1 cellular context compared by ENCODE assay signal in the genomic region with DNA sequence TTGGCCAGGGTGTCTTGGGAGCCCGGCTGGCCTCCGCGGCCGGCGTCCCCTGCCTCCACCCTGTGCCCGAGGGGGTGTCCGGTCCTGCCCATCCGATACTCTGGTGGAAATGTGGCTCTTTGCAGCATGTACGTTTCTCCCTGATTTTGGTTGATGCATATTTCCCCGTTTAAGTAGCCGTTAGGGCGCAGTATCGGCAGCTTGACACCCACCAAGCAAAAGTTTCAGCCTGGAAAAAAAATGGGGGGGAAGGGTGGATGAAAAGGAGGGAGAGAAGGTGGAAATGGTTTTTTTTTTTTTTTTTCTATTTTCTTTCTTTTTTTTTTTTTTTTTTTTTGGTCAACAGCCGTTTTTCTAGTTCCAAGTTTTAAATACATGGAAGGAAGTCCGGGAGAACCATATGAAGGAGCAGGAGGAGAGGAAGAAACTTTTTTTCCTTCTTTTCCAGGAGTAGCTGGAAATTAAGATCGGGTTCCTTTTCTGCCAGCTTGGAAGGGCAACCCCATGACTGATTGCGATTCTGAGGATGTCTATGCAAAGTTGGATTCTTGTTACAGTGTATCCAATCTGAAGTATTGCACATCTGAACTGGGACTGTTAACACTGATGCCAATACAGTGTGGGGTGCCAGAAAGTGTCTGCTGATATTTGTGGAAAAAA.
A peak's percentile ranks its signal among the peaks of the same experiment; 100 is the strongest.
TF ChIP-seq lines count a peak whose summit lies in the region.

No MANE protein-coding gene starts in this region.

TF ChIP-seq in K562, 482 proteins besides CTCF, POLR2A, EP300 and RAD21 (continued from another document and continues in another):
- no peak for TF ChIP-seq TEAD1 (CRISPR knock-in tag; IDR thresholded peaks at IDR 0.05)
- TF ChIP-seq, protein P1, sequence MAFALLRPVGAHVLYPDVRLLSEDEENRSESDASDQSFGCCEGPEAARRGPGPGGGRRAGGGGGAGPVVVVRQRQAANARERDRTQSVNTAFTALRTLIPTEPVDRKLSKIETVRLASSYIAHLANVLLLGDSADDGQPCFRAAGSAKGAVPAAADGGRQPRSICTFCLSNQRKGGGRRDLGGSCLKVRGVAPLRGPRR (CRISPR knock-in tag; IDR thresholded peaks at IDR 0.05) = no peak
- no peak for TF ChIP-seq RCOR1 (IDR thresholded peaks at IDR 0.05; ENCODE audit: borderline replicate concordance in 1 of 2, low read depth in 2 of 2, low read length in 2 of 2)
- TF ChIP-seq, protein P2, sequence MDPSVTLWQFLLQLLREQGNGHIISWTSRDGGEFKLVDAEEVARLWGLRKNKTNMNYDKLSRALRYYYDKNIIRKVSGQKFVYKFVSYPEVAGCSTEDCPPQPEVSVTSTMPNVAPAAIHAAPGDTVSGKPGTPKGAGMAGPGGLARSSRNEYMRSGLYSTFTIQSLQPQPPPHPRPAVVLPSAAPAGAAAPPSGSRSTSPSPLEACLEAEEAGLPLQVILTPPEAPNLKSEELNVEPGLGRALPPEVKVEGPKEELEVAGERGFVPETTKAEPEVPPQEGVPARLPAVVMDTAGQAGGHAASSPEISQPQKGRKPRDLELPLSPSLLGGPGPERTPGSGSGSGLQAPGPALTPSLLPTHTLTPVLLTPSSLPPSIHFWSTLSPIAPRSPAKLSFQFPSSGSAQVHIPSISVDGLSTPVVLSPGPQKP (CRISPR knock-in tag; IDR thresholded peaks at IDR 0.05) = no peak
- TF ChIP-seq PURB (CRISPR knock-in tag; IDR thresholded peaks at IDR 0.05; ENCODE audit: low read depth) = no peak
- no peak for TF ChIP-seq MYNN (IDR thresholded peaks at IDR 0.05)
- TF ChIP-seq MYNN (CRISPR knock-in tag; IDR thresholded peaks at IDR 0.05) = no peak
- TF ChIP-seq ZNF3 (CRISPR knock-in tag; IDR thresholded peaks at IDR 0.05) = no peak
- TF ChIP-seq, protein P3, sequence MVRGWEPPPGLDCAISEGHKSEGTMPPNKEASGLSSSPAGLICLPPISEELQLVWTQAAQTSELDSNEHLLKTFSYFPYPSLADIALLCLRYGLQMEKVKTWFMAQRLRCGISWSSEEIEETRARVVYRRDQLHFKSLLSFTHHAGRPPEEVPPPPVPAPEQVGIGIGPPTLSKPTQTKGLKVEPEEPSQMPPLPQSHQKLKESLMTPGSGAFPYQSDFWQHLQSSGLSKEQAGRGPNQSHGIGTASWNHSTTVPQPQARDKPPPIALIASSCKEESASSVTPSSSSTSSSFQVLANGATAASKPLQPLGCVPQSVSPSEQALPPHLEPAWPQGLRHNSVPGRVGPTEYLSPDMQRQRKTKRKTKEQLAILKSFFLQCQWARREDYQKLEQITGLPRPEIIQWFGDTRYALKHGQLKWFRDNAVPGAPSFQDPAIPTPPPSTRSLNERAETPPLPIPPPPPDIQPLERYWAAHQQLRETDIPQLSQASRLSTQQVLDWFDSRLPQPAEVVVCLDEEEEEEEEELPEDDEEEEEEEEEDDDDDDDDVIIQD (CRISPR knock-in tag; IDR thresholded peaks at IDR 0.05) = no peak
- TF ChIP-seq, protein P4, sequence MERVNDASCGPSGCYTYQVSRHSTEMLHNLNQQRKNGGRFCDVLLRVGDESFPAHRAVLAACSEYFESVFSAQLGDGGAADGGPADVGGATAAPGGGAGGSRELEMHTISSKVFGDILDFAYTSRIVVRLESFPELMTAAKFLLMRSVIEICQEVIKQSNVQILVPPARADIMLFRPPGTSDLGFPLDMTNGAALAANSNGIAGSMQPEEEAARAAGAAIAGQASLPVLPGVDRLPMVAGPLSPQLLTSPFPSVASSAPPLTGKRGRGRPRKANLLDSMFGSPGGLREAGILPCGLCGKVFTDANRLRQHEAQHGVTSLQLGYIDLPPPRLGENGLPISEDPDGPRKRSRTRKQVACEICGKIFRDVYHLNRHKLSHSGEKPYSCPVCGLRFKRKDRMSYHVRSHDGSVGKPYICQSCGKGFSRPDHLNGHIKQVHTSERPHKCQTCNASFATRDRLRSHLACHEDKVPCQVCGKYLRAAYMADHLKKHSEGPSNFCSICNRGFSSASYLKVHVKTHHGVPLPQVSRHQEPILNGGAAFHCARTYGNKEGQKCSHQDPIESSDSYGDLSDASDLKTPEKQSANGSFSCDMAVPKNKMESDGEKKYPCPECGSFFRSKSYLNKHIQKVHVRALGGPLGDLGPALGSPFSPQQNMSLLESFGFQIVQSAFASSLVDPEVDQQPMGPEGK (CRISPR knock-in tag; IDR thresholded peaks at IDR 0.05; ENCODE audit: borderline replicate concordance) = no peak
- TF ChIP-seq, protein P5, sequence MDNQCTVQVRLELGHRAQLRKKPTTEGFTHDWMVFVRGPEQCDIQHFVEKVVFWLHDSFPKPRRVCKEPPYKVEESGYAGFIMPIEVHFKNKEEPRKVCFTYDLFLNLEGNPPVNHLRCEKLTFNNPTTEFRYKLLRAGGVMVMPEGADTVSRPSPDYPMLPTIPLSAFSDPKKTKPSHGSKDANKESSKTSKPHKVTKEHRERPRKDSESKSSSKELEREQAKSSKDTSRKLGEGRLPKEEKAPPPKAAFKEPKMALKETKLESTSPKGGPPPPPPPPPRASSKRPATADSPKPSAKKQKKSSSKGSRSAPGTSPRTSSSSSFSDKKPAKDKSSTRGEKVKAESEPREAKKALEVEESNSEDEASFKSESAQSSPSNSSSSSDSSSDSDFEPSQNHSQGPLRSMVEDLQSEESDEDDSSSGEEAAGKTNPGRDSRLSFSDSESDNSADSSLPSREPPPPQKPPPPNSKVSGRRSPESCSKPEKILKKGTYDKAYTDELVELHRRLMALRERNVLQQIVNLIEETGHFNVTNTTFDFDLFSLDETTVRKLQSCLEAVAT (IDR thresholded peaks at IDR 0.05) = peak in 1 of 2 experiments; percentile 49; a peak in 1 of 4 replicates
- peak; percentile 9 for TF ChIP-seq TAF1 (IDR thresholded peaks at IDR 0.05; ENCODE audit: control insufficient read depth, extremely low read depth, insufficient read depth, low read length, severe bottlenecking)
- no peak for TF ChIP-seq NCOA4 (IDR thresholded peaks at IDR 0.05; ENCODE audit: partially characterized antibody)
- TF ChIP-seq SIN3A (IDR thresholded peaks at IDR 0.05; ENCODE audit: borderline replicate concordance in 2 of 2, control insufficient read depth in 1 of 2, low read depth in 2 of 2, low read length in 2 of 2) = no peak
- TF ChIP-seq PTTG1 (tag; IDR thresholded peaks at IDR 0.05; ENCODE audit: low read depth) = no peak
- TF ChIP-seq, protein P6, sequence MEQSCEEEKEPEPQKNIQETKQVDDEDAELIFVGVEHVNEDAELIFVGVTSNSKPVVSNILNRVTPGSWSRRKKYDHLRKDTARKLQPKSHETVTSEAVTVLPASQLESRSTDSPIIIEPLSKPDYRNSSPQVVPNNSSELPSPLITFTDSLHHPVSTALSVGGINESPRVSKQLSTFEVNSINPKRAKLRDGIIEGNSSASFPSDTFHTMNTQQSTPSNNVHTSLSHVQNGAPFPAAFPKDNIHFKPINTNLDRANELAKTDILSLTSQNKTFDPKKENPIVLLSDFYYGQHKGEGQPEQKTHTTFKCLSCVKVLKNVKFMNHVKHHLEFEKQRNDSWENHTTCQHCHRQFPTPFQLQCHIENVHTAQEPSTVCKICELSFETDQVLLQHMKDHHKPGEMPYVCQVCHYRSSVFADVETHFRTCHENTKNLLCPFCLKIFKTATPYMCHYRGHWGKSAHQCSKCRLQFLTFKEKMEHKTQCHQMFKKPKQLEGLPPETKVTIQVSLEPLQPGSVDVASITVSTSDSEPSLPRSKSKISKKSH (CRISPR knock-in tag; IDR thresholded peaks at IDR 0.05) = no peak
- no peak for TF ChIP-seq PHTF2 (CRISPR knock-in tag; IDR thresholded peaks at IDR 0.05)
- TF ChIP-seq HDAC2 (IDR thresholded peaks at IDR 0.05) = peak; percentile 21; the same call in 1 of the 2 replicates
- TF ChIP-seq, protein P7, sequence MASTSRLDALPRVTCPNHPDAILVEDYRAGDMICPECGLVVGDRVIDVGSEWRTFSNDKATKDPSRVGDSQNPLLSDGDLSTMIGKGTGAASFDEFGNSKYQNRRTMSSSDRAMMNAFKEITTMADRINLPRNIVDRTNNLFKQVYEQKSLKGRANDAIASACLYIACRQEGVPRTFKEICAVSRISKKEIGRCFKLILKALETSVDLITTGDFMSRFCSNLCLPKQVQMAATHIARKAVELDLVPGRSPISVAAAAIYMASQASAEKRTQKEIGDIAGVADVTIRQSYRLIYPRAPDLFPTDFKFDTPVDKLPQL (IDR thresholded peaks at IDR 0.05; ENCODE audit: extremely low read depth, insufficient read length) = no peak
- no peak for TF ChIP-seq ZBTB7A (IDR thresholded peaks at IDR 0.05; ENCODE audit: borderline replicate concordance, control insufficient read depth, low read depth, low read length)
- TF ChIP-seq ZNF253 (CRISPR knock-in tag; conservative IDR thresholded peaks at IDR 0.05) = no peak
- no peak for TF ChIP-seq ZNF445 (CRISPR knock-in tag; IDR thresholded peaks at IDR 0.05; ENCODE audit: low read depth)
- no peak for TF ChIP-seq HSF4 (CRISPR knock-in tag; IDR thresholded peaks at IDR 0.05; ENCODE audit: borderline replicate concordance)
- TF ChIP-seq, protein P8, sequence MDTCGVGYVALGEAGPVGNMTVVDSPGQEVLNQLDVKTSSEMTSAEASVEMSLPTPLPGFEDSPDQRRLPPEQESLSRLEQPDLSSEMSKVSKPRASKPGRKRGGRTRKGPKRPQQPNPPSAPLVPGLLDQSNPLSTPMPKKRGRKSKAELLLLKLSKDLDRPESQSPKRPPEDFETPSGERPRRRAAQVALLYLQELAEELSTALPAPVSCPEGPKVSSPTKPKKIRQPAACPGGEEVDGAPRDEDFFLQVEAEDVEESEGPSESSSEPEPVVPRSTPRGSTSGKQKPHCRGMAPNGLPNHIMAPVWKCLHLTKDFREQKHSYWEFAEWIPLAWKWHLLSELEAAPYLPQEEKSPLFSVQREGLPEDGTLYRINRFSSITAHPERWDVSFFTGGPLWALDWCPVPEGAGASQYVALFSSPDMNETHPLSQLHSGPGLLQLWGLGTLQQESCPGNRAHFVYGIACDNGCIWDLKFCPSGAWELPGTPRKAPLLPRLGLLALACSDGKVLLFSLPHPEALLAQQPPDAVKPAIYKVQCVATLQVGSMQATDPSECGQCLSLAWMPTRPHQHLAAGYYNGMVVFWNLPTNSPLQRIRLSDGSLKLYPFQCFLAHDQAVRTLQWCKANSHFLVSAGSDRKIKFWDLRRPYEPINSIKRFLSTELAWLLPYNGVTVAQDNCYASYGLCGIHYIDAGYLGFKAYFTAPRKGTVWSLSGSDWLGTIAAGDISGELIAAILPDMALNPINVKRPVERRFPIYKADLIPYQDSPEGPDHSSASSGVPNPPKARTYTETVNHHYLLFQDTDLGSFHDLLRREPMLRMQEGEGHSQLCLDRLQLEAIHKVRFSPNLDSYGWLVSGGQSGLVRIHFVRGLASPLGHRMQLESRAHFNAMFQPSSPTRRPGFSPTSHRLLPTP (IDR thresholded peaks at IDR 0.05; ENCODE audit: borderline replicate concordance, extremely low read depth, insufficient read length) = no peak
- TF ChIP-seq NELFE (IDR thresholded peaks at IDR 0.05; ENCODE audit: insufficient read depth, insufficient read length) = no peak
- TF ChIP-seq GTF2F1 (IDR thresholded peaks at IDR 0.05; ENCODE audit: low read depth, low read length) = no peak
- TF ChIP-seq, protein P9, sequence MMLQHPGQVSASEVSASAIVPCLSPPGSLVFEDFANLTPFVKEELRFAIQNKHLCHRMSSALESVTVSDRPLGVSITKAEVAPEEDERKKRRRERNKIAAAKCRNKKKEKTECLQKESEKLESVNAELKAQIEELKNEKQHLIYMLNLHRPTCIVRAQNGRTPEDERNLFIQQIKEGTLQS (IDR thresholded peaks at IDR 0.05) = no peak
- TF ChIP-seq, protein P9 (CRISPR knock-in tag; conservative IDR thresholded peaks at IDR 0.05) = no peak
- TF ChIP-seq SRSF1 (IDR thresholded peaks at IDR 0.05; ENCODE audit: low read depth, low read length) = no peak
- no peak for TF ChIP-seq ZNF699 (CRISPR knock-in tag; IDR thresholded peaks at IDR 0.05; ENCODE audit: insufficient replicate concordance)
- no peak for TF ChIP-seq ZNF696 (CRISPR knock-in tag; conservative IDR thresholded peaks at IDR 0.05)
- no peak for TF ChIP-seq HDAC1 (IDR thresholded peaks at IDR 0.05)
- TF ChIP-seq, protein P10, sequence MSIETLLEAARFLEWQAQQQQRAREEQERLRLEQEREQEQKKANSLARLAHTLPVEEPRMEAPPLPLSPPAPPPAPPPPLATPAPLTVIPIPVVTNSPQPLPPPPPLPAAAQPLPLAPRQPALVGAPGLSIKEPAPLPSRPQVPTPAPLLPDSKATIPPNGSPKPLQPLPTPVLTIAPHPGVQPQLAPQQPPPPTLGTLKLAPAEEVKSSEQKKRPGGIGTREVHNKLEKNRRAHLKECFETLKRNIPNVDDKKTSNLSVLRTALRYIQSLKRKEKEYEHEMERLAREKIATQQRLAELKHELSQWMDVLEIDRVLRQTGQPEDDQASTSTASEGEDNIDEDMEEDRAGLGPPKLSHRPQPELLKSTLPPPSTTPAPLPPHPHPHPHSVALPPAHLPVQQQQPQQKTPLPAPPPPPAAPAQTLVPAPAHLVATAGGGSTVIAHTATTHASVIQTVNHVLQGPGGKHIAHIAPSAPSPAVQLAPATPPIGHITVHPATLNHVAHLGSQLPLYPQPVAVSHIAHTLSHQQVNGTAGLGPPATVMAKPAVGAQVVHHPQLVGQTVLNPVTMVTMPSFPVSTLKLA (conservative IDR thresholded peaks at IDR 0.05) = 0 out of 4 replicates have a peak, but pooled peaks of 1 of the 2 experiments have one; percentile 1
- no peak for TF ChIP-seq RFX1 (IDR thresholded peaks at IDR 0.05)
- TF ChIP-seq, protein P11, sequence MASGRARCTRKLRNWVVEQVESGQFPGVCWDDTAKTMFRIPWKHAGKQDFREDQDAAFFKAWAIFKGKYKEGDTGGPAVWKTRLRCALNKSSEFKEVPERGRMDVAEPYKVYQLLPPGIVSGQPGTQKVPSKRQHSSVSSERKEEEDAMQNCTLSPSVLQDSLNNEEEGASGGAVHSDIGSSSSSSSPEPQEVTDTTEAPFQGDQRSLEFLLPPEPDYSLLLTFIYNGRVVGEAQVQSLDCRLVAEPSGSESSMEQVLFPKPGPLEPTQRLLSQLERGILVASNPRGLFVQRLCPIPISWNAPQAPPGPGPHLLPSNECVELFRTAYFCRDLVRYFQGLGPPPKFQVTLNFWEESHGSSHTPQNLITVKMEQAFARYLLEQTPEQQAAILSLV (tag; IDR thresholded peaks at IDR 0.05) = no peak
- 0 out of 4 replicates have a peak, but pooled peaks of 1 of the 2 experiments have one; percentile 10 for TF ChIP-seq MAZ (CRISPR knock-in tag; conservative IDR thresholded peaks at IDR 0.05 in 1 of 2, IDR thresholded peaks at IDR 0.05 in 1 of 2)
- TF ChIP-seq MTF1 (CRISPR knock-in tag; IDR thresholded peaks at IDR 0.05; ENCODE audit: borderline replicate concordance) = no peak
- no peak for TF ChIP-seq TOE1 (IDR thresholded peaks at IDR 0.05; ENCODE audit: borderline replicate concordance)
- no peak for TF ChIP-seq TOE1 (CRISPR knock-in tag; IDR thresholded peaks at IDR 0.05; ENCODE audit: borderline replicate concordance, low read depth)
- TF ChIP-seq, protein P12, sequence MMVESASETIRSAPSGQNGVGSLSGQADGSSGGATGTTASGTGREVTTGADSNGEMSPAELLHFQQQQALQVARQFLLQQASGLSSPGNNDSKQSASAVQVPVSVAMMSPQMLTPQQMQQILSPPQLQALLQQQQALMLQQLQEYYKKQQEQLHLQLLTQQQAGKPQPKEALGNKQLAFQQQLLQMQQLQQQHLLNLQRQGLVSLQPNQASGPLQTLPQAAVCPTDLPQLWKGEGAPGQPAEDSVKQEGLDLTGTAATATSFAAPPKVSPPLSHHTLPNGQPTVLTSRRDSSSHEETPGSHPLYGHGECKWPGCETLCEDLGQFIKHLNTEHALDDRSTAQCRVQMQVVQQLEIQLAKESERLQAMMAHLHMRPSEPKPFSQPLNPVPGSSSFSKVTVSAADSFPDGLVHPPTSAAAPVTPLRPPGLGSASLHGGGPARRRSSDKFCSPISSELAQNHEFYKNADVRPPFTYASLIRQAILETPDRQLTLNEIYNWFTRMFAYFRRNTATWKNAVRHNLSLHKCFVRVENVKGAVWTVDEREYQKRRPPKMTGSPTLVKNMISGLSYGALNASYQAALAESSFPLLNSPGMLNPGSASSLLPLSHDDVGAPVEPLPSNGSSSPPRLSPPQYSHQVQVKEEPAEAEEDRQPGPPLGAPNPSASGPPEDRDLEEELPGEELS (CRISPR knock-in tag; IDR thresholded peaks at IDR 0.05; ENCODE audit: borderline replicate concordance) = no peak
